ENCODE assay signal across 1 cellular context in genomic region chr9:27394826-27395201, GRCh38.
TF ChIP-seq lines count a peak whose summit lies in the region.

No MANE protein-coding gene starts in this region.

TF ChIP-seq in SK-N-SH treated with all-trans-retinoic acid at 6 μM for 48 hours, 23 proteins besides CTCF, POLR2A, EP300 and RAD21 (continued from another document):
- TF ChIP-seq TSHZ2 (CRISPR knock-in tag; IDR thresholded peaks at IDR 0.05) (no peak), ZNF8 (CRISPR knock-in tag; IDR thresholded peaks at IDR 0.05) (no peak), ISL1 (CRISPR knock-in tag; IDR thresholded peaks at IDR 0.05) (peak; percentile 92), ESRRG (CRISPR knock-in tag; IDR thresholded peaks at IDR 0.05) (no peak)
